In genomic region chr20:20253744-20254330, GRCh38 we compare ENCODE assay signal across 16 cellular contexts.
DNase-seq lines count a peak whose midpoint lies in the region; ATAC-seq lines count a peak whose summit lies in the region.
"Had no signal": no experiment of that assay in that cellular context is flagged by ENCODE, and none has a peak within 500 bp of the region (broad histone marks: within the 10 kb centered on the region; RNA-seq: fewer than 3 reads in every experiment).

No MANE protein-coding gene starts in this region.

- no peak overlapping the region for H3K4me3 Mint-ChIP-seq in dendritic cell treated with granulocyte-macrophage colony-stimulating factor and Interleukin-4, amounts not matched to agents 40 ng/mL and 50 ng/mL, for 4 days
- H3K4me3 Mint-ChIP-seq: B cell; T-helper 1 cell treated with Interleukin-12 subunit alpha and Interleukin-12 subunit beta and Interleukin-4 antibody, amounts not matched to agents 30 μg/mL and 1 μg/mL, for 36 hours had no signal

- peak; percentile 41 for DNase-seq in NCI-H345 (lab: John Stamatoyannopoulos, UW)
- no peak for DNase-seq in NCI-H345 treated with DMSO at 0.1 percent for 48 hours (lab: John Stamatoyannopoulos, UW; ENCODE audit: unreplicated experiment)
- DNase-seq in DMS53 (lab: John Stamatoyannopoulos, UW) = peak; percentile 78
- peak; percentile 31 for DNase-seq in NCI-H2029 (lab: John Stamatoyannopoulos, UW)
- DNase-seq: Kasumi-1, NCI-H1930, NCI-H446, NCI-H82, PC-3, T1000 had no signal

- no peaks in the 10 kb centered on the region for H3K27me3 Mint-ChIP-seq in dendritic cell treated with granulocyte-macrophage colony-stimulating factor and Interleukin-4, amounts not matched to agents 40 ng/mL and 50 ng/mL, for 4 days

- intact Hi-C loops in dendritic cell treated with granulocyte-macrophage colony-stimulating factor and Interleukin-4, amounts not matched to agents 40 ng/mL and 50 ng/mL, for 4 days (cut with micrococcal nuclease) = no loop called here

- peak overlapping the region; percentile 74 for H3K27ac Mint-ChIP-seq in dendritic cell treated with granulocyte-macrophage colony-stimulating factor and Interleukin-4, amounts not matched to agents 40 ng/mL and 50 ng/mL, for 4 days
- H3K27ac Mint-ChIP-seq: B cell; T-helper 1 cell treated with Interleukin-12 subunit alpha and Interleukin-12 subunit beta and Interleukin-4 antibody, amounts not matched to agents 30 μg/mL and 1 μg/mL, for 36 hours had no signal

- H3K9me3 Mint-ChIP-seq in dendritic cell treated with granulocyte-macrophage colony-stimulating factor and Interleukin-4, amounts not matched to agents 40 ng/mL and 50 ng/mL, for 4 days = no peaks in the 10 kb centered on the region
- H3K9me3 Mint-ChIP-seq: T-helper 1 cell treated with Interleukin-12 subunit alpha and Interleukin-12 subunit beta and Interleukin-4 antibody, amounts not matched to agents 30 μg/mL and 1 μg/mL, for 36 hours had no signal

- ATAC-seq in HG03469 (IDR thresholded peaks at IDR 0.05; ENCODE audit: unreplicated experiment) (no peak), HG02885 (IDR thresholded peaks at IDR 0.05; ENCODE audit: poor library complexity, unreplicated experiment) (no peak)
- ATAC-seq: A549, PC-3 had no signal

- H3K36me3 Mint-ChIP-seq in dendritic cell treated with granulocyte-macrophage colony-stimulating factor and Interleukin-4, amounts not matched to agents 40 ng/mL and 50 ng/mL, for 4 days (ENCODE audit: low read depth) = no peaks in the 10 kb centered on the region

- H3K4me1 Mint-ChIP-seq in dendritic cell treated with granulocyte-macrophage colony-stimulating factor and Interleukin-4, amounts not matched to agents 40 ng/mL and 50 ng/mL, for 4 days (ENCODE audit: low read depth) = peaks cover 43% of the 10 kb centered on the region
- H3K4me1 Mint-ChIP-seq: B cell had no signal
